Comparison of ENCODE assay signal across 14 cellular contexts in genomic region chr1:230307213-230307612, GRCh38.
A peak's percentile ranks its signal among the peaks of the same experiment; 100 is the strongest.
DNase-seq lines count a peak whose midpoint lies in the region; ATAC-seq, FAIRE-seq and TF ChIP-seq lines count a peak whose summit lies in the region.
"Had no signal": no experiment of that assay in that cellular context is flagged by ENCODE, and none has a peak within 500 bp of the region (broad histone marks: within the 10 kb centered on the region; RNA-seq: fewer than 3 reads in every experiment).

No MANE protein-coding gene starts in this region.

- in situ Hi-C loops in Caki2 (cut with HindIII; ENCODE audit: low pct_unique_long_range_greater_than_20kb, low sequenced_read_pairs), result no loop called here

- FAIRE-seq in kidney (lab: Jason Lieb, UNC), result no peak
- FAIRE-seq: GM19239 had no signal

- peak overlapping the region; percentile 78 for H3K27ac ChIP-seq in VCaP
- no peak overlapping the region for H3K27ac ChIP-seq in kidney (ENCODE audit: low read depth in 2 of 2, low read length in 2 of 2)
- H3K27ac ChIP-seq: upper lobe of right lung had no signal

- no peaks in the 10 kb centered on the region for H3K9me3 ChIP-seq in kidney (ENCODE audit: control insufficient read depth in 1 of 2, low read length in 2 of 2)
- H3K9me3 ChIP-seq: upper lobe of right lung had no signal

- TF ChIP-seq CTCF in VCaP (conservative IDR thresholded peaks at IDR 0.05), result no peak
- TF ChIP-seq CTCF in kidney (IDR thresholded peaks at IDR 0.05; ENCODE audit: borderline replicate concordance, extremely low read depth, insufficient read depth), result no peak
- no peak for TF ChIP-seq CTCF in GM10266 (IDR thresholded peaks at IDR 0.05; ENCODE audit: control insufficient read depth, insufficient read depth, low read depth, missing control alignments)

- H3K9ac ChIP-seq in kidney (ENCODE audit: low read length in 2 of 2), result no peak overlapping the region

- H3K4me1 ChIP-seq in kidney (ENCODE audit: control insufficient read depth in 1 of 2, insufficient read depth in 1 of 2, low read depth in 1 of 2, low read length in 2 of 2), result peaks cover 0 to 2% of the 10 kb centered on the region in 2 donors
- H3K4me1 ChIP-seq: upper lobe of right lung had no signal

- H3K36me3 ChIP-seq in kidney (ENCODE audit: control insufficient read depth in 1 of 2, insufficient read depth in 2 of 2, low read length in 2 of 2), result no peaks in the 10 kb centered on the region
- H3K36me3 ChIP-seq: upper lobe of right lung had no signal

- intact Hi-C loops in kidney (cut with DNase I), result no loop called here

- ATAC-seq in GM19397 (IDR thresholded peaks at IDR 0.05; ENCODE audit: unreplicated experiment), result no peak

- no peak overlapping the region for H3K4me3 ChIP-seq in kidney (ENCODE audit: low read length in 2 of 2)
- H3K4me3 ChIP-seq: upper lobe of right lung had no signal

- DNase-seq in Caki2 (ENCODE audit: low read depth) (peak; percentile 63), HT-29 (ENCODE audit: low spot score) (peak; percentile 38), kidney (peak; percentile 28), 8988T (no peak), GM10266 (ENCODE audit: extremely low spot score) (no peak), NCI-H1105 (lab: John Stamatoyannopoulos, UW) (no peak)
- DNase-seq: activated gamma-delta T cell treated with Interleukin-2 at 50 U/mL for 16 hours; effector CD4-positive, alpha-beta T cell; foreskin fibroblast; stimulated activated naive CD4-positive, alpha-beta T cell; upper lobe of right lung had no signal

Comparison
In these comparisons a context has a peak if more than half of its experiments do, and no peak if none do; other contexts are left out.
1. DNase-seq: peak in Caki2 (single experiment), HT-29 (single experiment) and kidney (single experiment); none in 8988T (single experiment), GM10266 (single experiment) and NCI-H1105 (single experiment).